8 cellular contexts compared by ENCODE assay signal in the genomic region with DNA sequence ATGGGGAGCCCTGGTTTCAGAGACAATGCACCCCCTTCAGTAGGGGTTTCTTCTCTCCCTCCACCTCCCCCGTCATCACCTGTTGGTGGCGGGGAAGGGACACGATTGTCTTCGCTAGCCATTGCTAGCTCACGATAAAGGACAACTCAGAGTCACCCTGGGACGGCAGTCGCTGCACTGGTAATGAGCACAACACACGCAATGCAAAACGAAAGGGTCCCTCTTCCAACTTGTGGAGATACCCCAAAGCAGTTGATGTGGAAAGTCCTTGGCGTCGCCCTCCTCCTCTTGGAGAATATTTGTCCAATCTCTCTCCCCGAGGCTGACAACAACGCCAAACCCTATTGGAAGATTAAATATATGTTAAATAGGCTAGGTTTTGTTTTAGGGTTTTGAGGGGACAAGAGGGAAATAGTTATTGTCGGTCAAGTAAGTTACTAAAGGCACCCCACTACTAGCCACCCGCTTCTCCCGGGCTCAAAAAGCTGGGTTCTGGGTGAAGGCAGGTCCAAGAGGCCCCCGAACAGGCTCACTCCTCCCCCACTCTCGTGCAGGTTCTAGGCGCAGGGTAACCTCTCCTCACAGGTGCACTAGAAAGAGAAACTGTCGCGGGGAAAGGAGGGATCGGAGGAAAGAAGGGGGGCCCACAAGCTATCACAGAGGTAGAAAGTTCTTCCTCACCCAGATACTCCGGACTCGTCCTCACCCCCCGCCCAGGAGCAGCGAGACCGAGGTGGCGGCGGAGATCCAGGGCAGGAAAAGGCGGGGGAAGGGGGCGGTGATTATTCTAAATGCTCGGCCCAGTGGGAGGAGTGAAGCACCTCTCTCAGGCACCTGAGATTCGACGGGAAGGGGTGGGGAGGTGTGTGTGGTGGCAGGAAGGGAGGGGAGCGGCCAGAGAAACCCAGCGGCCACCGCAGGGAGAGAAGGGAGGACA. TPM values are rescaled to one million over a fixed set of nuclear protein-coding genes. Genes with fewer than 3 reads are reported as not detected.
DNase-seq lines count a peak whose midpoint lies in the region; ATAC-seq and TF ChIP-seq lines count a peak whose summit lies in the region.

A gene with protein sequence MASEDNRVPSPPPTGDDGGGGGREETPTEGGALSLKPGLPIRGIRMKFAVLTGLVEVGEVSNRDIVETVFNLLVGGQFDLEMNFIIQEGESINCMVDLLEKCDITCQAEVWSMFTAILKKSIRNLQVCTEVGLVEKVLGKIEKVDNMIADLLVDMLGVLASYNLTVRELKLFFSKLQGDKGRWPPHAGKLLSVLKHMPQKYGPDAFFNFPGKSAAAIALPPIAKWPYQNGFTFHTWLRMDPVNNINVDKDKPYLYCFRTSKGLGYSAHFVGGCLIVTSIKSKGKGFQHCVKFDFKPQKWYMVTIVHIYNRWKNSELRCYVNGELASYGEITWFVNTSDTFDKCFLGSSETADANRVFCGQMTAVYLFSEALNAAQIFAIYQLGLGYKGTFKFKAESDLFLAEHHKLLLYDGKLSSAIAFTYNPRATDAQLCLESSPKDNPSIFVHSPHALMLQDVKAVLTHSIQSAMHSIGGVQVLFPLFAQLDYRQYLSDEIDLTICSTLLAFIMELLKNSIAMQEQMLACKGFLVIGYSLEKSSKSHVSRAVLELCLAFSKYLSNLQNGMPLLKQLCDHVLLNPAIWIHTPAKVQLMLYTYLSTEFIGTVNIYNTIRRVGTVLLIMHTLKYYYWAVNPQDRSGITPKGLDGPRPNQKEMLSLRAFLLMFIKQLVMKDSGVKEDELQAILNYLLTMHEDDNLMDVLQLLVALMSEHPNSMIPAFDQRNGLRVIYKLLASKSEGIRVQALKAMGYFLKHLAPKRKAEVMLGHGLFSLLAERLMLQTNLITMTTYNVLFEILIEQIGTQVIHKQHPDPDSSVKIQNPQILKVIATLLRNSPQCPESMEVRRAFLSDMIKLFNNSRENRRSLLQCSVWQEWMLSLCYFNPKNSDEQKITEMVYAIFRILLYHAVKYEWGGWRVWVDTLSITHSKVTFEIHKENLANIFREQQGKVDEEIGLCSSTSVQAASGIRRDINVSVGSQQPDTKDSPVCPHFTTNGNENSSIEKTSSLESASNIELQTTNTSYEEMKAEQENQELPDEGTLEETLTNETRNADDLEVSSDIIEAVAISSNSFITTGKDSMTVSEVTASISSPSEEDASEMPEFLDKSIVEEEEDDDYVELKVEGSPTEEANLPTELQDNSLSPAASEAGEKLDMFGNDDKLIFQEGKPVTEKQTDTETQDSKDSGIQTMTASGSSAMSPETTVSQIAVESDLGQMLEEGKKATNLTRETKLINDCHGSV (N-terminal part only) (minus strand): TSS at position 764 of the 937 bp plus-strand sequence. CDS start 642 bp downstream, at position 122.

- no peaks in the 10 kb centered on the region for H3K9me3 ChIP-seq in OCI-LY3 (ENCODE audit: insufficient read depth, low read length)

- peak; percentile 67 for ATAC-seq in GM21526 (IDR thresholded peaks at IDR 0.05; ENCODE audit: low FRiP score, unreplicated experiment)

- H3K9ac ChIP-seq in OCI-LY3 (ENCODE audit: low read length) = peak within 1 kb of the TSS; percentile 95

- DNase-seq in Caki2 (ENCODE audit: low read depth) (peak; percentile 87), HuH-7 (ENCODE audit: low spot score) (peak; percentile 77), activated T-cell treated with anti-CD3 and anti-CD28 coated beads for 24 hours (ENCODE audit: low read depth) (peak; percentile 81), epithelial cell of proximal tubule (ENCODE audit: low read depth) (no peak), mucosa of gallbladder (ENCODE audit: low spot score) (peak; percentile 86)
- DNase-seq in stimulated activated CD8-positive, alpha-beta memory T cell treated with anti-CD3 and anti-CD28 coated beads, Interleukin-4, amount 100 ng/mL, for 24 hours (ENCODE audit: low read depth) = peak; percentile 70

- no peaks in the 10 kb centered on the region for H3K27me3 ChIP-seq in OCI-LY3 (ENCODE audit: low read depth, low read length)

- peaks cover 3% of the 10 kb centered on the region for H3K36me3 ChIP-seq in OCI-LY3 (replicated peaks; ENCODE audit: low read depth, low read length)

- TF ChIP-seq CTCF in OCI-LY3 (IDR thresholded peaks at IDR 0.05; ENCODE audit: low read depth, low read length) (peak; percentile 15), epithelial cell of proximal tubule (conservative IDR thresholded peaks at IDR 0.05; ENCODE audit: low read depth, low read length) (no peak)

- H3K4me3 ChIP-seq in OCI-LY3 (ENCODE audit: low read length) = peak within 1 kb of the TSS; percentile 90
- peak within 1 kb of the TSS; percentile 97 for H3K4me3 ChIP-seq in epithelial cell of proximal tubule (ENCODE audit: low read depth, low read length)

- peak within 1 kb of the TSS; percentile 80 for H3K27ac ChIP-seq in OCI-LY3 (ENCODE audit: low read length)

- H3K4me2 ChIP-seq in OCI-LY3 (ENCODE audit: low read length) = peak within 1 kb of the TSS; percentile 81

- H4K20me1 ChIP-seq in OCI-LY3 (ENCODE audit: insufficient read depth, low read length) = no peaks in the 10 kb centered on the region

- peaks cover 25% of the 10 kb centered on the region for H3K79me2 ChIP-seq in OCI-LY3 (ENCODE audit: low read length)

- peak within 1 kb of the TSS; percentile 100 for H2AFZ ChIP-seq in OCI-LY3 (ENCODE audit: low read depth, low read length)

- peaks cover 21% of the 10 kb centered on the region for H3K4me1 ChIP-seq in OCI-LY3 (ENCODE audit: low read length)

- in situ Hi-C loops in Caki2 (cut with HindIII; ENCODE audit: low pct_unique_long_range_greater_than_20kb, low sequenced_read_pairs) = no loop called here

RNA-seq across cellular contexts. Expression of the gene that starts here (rescaled TPM):
- 23.3 and 23.6 TPM in 2 replicates for total RNA-seq in Caki2 (2014; rRNA removed; shearing (Covaris generic); ENCODE audit: low replicate concordance)
- total RNA-seq in epithelial cell of proximal tubule (34.7 and 58.9 TPM in 2 replicates), mucosa of gallbladder (64.4 TPM)
